ENCODE assay signal across 1 cellular context in the genomic region with DNA sequence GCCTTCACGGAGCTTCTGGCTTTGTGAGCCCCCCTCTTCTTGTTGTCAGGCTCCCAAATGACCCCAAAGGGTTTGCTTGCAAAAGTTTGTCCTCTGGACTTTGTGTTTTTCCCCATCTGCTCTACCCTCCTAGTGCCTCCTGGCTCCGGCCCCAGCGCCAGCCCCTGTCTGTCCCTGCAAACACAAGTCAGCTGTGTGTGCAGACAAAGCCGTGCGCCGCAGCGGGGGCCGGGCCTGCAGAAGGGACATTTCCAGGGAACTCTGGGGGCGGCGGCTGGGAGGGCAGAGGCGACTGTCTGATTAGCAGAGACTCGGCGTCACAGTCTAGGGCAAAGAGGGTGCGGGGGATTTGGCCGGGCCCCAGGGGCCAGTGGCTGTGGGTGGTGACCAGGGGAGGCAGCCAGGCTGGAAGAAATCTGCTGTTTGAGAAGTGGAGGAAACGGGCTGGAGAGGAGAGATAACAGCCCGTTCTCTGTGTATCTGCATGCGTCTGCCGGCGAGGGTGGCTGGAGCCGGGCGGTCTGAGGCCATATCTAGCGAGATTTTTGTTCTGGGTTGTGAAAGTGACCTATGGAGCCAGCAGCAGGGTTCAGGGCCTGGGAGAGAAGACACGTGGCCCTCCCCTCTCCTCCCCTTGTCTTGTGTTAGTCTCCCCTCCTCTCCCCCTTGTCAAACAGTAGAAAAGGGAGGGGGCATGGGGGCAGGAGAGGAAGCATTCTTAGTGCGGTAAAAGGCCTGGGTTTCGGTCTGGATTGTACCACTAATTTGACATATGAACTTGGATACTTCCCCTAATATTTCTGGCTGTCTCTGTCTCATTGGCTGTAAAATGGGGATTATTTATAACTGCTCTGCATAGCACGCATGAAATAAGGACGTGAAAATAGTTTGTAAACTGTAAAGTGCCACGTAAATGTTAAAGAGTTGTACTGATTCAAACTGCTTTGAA.
TF ChIP-seq lines count a peak whose summit lies in the region.

No MANE protein-coding gene starts in this region.

TF ChIP-seq in K562, 482 proteins besides CTCF, POLR2A, EP300 and RAD21 (continued from another document and continues in another):
- TF ChIP-seq, protein P1, sequence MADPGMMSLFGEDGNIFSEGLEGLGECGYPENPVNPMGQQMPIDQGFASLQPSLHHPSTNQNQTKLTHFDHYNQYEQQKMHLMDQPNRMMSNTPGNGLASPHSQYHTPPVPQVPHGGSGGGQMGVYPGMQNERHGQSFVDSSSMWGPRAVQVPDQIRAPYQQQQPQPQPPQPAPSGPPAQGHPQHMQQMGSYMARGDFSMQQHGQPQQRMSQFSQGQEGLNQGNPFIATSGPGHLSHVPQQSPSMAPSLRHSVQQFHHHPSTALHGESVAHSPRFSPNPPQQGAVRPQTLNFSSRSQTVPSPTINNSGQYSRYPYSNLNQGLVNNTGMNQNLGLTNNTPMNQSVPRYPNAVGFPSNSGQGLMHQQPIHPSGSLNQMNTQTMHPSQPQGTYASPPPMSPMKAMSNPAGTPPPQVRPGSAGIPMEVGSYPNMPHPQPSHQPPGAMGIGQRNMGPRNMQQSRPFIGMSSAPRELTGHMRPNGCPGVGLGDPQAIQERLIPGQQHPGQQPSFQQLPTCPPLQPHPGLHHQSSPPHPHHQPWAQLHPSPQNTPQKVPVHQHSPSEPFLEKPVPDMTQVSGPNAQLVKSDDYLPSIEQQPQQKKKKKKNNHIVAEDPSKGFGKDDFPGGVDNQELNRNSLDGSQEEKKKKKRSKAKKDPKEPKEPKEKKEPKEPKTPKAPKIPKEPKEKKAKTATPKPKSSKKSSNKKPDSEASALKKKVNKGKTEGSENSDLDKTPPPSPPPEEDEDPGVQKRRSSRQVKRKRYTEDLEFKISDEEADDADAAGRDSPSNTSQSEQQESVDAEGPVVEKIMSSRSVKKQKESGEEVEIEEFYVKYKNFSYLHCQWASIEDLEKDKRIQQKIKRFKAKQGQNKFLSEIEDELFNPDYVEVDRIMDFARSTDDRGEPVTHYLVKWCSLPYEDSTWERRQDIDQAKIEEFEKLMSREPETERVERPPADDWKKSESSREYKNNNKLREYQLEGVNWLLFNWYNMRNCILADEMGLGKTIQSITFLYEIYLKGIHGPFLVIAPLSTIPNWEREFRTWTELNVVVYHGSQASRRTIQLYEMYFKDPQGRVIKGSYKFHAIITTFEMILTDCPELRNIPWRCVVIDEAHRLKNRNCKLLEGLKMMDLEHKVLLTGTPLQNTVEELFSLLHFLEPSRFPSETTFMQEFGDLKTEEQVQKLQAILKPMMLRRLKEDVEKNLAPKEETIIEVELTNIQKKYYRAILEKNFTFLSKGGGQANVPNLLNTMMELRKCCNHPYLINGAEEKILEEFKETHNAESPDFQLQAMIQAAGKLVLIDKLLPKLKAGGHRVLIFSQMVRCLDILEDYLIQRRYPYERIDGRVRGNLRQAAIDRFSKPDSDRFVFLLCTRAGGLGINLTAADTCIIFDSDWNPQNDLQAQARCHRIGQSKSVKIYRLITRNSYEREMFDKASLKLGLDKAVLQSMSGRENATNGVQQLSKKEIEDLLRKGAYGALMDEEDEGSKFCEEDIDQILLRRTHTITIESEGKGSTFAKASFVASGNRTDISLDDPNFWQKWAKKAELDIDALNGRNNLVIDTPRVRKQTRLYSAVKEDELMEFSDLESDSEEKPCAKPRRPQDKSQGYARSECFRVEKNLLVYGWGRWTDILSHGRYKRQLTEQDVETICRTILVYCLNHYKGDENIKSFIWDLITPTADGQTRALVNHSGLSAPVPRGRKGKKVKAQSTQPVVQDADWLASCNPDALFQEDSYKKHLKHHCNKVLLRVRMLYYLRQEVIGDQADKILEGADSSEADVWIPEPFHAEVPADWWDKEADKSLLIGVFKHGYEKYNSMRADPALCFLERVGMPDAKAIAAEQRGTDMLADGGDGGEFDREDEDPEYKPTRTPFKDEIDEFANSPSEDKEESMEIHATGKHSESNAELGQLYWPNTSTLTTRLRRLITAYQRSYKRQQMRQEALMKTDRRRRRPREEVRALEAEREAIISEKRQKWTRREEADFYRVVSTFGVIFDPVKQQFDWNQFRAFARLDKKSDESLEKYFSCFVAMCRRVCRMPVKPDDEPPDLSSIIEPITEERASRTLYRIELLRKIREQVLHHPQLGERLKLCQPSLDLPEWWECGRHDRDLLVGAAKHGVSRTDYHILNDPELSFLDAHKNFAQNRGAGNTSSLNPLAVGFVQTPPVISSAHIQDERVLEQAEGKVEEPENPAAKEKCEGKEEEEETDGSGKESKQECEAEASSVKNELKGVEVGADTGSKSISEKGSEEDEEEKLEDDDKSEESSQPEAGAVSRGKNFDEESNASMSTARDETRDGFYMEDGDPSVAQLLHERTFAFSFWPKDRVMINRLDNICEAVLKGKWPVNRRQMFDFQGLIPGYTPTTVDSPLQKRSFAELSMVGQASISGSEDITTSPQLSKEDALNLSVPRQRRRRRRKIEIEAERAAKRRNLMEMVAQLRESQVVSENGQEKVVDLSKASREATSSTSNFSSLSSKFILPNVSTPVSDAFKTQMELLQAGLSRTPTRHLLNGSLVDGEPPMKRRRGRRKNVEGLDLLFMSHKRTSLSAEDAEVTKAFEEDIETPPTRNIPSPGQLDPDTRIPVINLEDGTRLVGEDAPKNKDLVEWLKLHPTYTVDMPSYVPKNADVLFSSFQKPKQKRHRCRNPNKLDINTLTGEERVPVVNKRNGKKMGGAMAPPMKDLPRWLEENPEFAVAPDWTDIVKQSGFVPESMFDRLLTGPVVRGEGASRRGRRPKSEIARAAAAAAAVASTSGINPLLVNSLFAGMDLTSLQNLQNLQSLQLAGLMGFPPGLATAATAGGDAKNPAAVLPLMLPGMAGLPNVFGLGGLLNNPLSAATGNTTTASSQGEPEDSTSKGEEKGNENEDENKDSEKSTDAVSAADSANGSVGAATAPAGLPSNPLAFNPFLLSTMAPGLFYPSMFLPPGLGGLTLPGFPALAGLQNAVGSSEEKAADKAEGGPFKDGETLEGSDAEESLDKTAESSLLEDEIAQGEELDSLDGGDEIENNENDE (IDR thresholded peaks at IDR 0.05; ENCODE audit: low read depth, low read length), result no peak
- TF ChIP-seq SMARCE1 (IDR thresholded peaks at IDR 0.05) (peak; percentile 95), ZBTB17 (CRISPR knock-in tag; IDR thresholded peaks at IDR 0.05) (no peak), ZNF316 (IDR thresholded peaks at IDR 0.05) (no peak), CXXC5 (CRISPR knock-in tag; IDR thresholded peaks at IDR 0.05) (peak; percentile 97), U2AF2 (optimal IDR thresholded peaks at IDR 0.05; ENCODE audit: low read depth, low read length) (no peak), MCM7 (IDR thresholded peaks at IDR 0.05) (no peak), CHD2 (IDR thresholded peaks at IDR 0.05; ENCODE audit: low read depth, low read length) (no peak), TOE1 (IDR thresholded peaks at IDR 0.05; ENCODE audit: borderline replicate concordance) (peak; percentile 80; the same call in 1 of the 2 replicates), TOE1 (CRISPR knock-in tag; IDR thresholded peaks at IDR 0.05; ENCODE audit: borderline replicate concordance, low read depth) (no peak), ZNF124 (CRISPR knock-in tag; IDR thresholded peaks at IDR 0.05) (no peak), BMI1 (IDR thresholded peaks at IDR 0.05; ENCODE audit: low read length) (no peak), E2F3 (CRISPR knock-in tag; IDR thresholded peaks at IDR 0.05) (no peak), PHF8 (IDR thresholded peaks at IDR 0.05; ENCODE audit: borderline replicate concordance, low read length) (no peak; the same call in 1 of the 2 replicates), PURB (CRISPR knock-in tag; IDR thresholded peaks at IDR 0.05; ENCODE audit: low read depth) (no peak), ZNF644 (tag; IDR thresholded peaks at IDR 0.05; ENCODE audit: low read depth) (peak; percentile 63; the same call in 1 of the 2 replicates), TAL1 (IDR thresholded peaks at IDR 0.05) (peak; percentile 96), NCOA1 (IDR thresholded peaks at IDR 0.05; ENCODE audit: low read depth) (peak; percentile 90), RFX5 (IDR thresholded peaks at IDR 0.05; ENCODE audit: low read depth, low read length) (no peak), RBBP5 (IDR thresholded peaks at IDR 0.05; ENCODE audit: borderline replicate concordance, insufficient read depth, low read length, poor library complexity, severe bottlenecking) (no peak), ZNF146 (CRISPR knock-in tag; IDR thresholded peaks at IDR 0.05; ENCODE audit: unreplicated experiment) (no peak), NFYB (IDR thresholded peaks at IDR 0.05; ENCODE audit: extremely low read depth, insufficient read length) (no peak), ZNF311 (CRISPR knock-in tag; IDR thresholded peaks at IDR 0.05) (peak; percentile 70; the same call in 1 of the 2 replicates), NFE2L1 (tag; IDR thresholded peaks at IDR 0.05; ENCODE audit: borderline replicate concordance, low read depth) (no peak), ARNT (IDR thresholded peaks at IDR 0.05) (peak; percentile 74 to 81; a peak in 3 of 4 replicates)
- TF ChIP-seq, protein P2, sequence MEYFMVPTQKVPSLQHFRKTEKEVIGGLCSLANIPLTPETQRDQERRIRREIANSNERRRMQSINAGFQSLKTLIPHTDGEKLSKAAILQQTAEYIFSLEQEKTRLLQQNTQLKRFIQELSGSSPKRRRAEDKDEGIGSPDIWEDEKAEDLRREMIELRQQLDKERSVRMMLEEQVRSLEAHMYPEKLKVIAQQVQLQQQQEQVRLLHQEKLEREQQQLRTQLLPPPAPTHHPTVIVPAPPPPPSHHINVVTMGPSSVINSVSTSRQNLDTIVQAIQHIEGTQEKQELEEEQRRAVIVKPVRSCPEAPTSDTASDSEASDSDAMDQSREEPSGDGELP (CRISPR knock-in tag; IDR thresholded peaks at IDR 0.05; ENCODE audit: borderline replicate concordance), result peak; percentile 98
- TF ChIP-seq, protein P3, sequence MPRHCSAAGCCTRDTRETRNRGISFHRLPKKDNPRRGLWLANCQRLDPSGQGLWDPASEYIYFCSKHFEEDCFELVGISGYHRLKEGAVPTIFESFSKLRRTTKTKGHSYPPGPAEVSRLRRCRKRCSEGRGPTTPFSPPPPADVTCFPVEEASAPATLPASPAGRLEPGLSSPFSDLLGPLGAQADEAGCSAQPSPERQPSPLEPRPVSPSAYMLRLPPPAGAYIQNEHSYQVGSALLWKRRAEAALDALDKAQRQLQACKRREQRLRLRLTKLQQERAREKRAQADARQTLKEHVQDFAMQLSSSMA (CRISPR knock-in tag; IDR thresholded peaks at IDR 0.05), result no peak
- TF ChIP-seq, protein P4, sequence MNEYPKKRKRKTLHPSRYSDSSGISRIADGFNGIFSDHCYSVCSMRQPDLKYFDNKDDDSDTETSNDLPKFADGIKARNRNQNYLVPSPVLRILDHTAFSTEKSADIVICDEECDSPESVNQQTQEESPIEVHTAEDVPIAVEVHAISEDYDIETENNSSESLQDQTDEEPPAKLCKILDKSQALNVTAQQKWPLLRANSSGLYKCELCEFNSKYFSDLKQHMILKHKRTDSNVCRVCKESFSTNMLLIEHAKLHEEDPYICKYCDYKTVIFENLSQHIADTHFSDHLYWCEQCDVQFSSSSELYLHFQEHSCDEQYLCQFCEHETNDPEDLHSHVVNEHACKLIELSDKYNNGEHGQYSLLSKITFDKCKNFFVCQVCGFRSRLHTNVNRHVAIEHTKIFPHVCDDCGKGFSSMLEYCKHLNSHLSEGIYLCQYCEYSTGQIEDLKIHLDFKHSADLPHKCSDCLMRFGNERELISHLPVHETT (CRISPR knock-in tag; conservative IDR thresholded peaks at IDR 0.05 in 1 of 2, IDR thresholded peaks at IDR 0.05 in 1 of 2), result peak in 1 of 2 experiments; percentile 88; a peak in 2 of 4 replicates
- TF ChIP-seq, protein P5, sequence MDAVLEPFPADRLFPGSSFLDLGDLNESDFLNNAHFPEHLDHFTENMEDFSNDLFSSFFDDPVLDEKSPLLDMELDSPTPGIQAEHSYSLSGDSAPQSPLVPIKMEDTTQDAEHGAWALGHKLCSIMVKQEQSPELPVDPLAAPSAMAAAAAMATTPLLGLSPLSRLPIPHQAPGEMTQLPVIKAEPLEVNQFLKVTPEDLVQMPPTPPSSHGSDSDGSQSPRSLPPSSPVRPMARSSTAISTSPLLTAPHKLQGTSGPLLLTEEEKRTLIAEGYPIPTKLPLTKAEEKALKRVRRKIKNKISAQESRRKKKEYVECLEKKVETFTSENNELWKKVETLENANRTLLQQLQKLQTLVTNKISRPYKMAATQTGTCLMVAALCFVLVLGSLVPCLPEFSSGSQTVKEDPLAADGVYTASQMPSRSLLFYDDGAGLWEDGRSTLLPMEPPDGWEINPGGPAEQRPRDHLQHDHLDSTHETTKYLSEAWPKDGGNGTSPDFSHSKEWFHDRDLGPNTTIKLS (IDR thresholded peaks at IDR 0.05; ENCODE audit: borderline replicate concordance, low read depth), result peak; percentile 75; the same call in 1 of the 2 replicates
- TF ChIP-seq, protein P6, sequence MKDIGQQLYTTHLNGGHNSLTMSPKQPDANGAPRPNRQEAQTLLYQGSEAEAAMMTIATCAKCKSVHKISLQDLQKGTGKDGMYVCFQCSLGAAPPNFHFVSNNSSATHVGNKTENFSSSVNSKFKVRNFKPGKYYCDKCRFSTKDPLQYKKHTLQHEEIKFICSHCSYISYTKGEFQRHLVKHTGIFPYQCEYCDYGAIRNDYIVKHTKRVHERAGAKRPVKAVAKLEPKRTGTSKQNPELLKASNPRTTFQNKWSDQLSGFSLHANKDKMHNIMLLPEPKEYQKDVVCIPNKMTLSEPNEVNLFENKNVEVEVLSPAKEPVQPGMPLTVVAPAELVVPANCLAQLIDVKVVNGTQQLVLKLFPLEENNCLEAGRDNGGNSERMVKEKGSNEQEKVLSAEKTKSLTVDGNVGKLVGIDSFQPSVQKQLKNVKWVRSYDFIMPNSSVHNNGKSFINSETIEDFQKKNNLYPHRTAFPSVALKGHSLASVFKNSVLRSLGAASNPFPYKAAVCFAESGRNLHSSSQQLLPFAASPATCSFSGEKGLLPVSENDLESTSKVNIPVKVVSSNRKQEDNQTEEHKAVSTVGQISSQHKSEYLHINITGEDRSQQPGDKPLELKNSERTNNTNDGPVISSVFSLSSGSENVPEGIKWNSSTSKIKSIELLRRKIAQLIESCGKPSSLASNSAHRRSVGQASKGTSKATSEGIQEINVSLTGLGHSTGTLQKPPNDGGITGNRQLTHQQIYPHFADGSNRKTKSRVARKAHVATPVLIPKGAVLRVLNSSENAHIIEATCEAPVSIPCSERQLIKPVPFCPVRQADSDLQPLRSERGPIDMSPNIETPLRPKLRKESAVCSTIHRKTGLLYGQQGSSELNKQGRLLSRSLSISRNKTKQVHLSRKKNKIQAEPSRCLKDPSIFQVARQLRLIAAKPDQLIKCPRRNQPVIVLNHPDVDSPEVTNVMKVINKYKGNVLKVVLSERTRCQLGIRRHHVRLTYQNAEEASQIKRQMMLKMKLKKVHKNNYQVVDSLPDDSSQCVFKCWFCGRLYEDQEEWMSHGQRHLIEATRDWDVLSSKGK (CRISPR knock-in tag; IDR thresholded peaks at IDR 0.05), result no peak
- TF ChIP-seq, protein P7, sequence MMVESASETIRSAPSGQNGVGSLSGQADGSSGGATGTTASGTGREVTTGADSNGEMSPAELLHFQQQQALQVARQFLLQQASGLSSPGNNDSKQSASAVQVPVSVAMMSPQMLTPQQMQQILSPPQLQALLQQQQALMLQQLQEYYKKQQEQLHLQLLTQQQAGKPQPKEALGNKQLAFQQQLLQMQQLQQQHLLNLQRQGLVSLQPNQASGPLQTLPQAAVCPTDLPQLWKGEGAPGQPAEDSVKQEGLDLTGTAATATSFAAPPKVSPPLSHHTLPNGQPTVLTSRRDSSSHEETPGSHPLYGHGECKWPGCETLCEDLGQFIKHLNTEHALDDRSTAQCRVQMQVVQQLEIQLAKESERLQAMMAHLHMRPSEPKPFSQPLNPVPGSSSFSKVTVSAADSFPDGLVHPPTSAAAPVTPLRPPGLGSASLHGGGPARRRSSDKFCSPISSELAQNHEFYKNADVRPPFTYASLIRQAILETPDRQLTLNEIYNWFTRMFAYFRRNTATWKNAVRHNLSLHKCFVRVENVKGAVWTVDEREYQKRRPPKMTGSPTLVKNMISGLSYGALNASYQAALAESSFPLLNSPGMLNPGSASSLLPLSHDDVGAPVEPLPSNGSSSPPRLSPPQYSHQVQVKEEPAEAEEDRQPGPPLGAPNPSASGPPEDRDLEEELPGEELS (CRISPR knock-in tag; IDR thresholded peaks at IDR 0.05; ENCODE audit: borderline replicate concordance), result no peak
